In genomic region chr10:124724279-124725027, GRCh38 we compare ENCODE assay signal across 9 cellular contexts. TPM values are rescaled to one million over a fixed set of nuclear protein-coding genes. Genes with fewer than 3 reads are reported as not detected.
DNase-seq lines count a peak whose midpoint lies in the region; ATAC-seq and TF ChIP-seq lines count a peak whose summit lies in the region.
"Had no signal": no experiment of that assay in that cellular context is flagged by ENCODE, and none has a peak within 500 bp of the region (broad histone marks: within the 10 kb centered on the region; RNA-seq: fewer than 3 reads in every experiment).

No MANE protein-coding gene starts in this region.

- WGBS in heart right ventricle, 2 donors: 62 to 65% methylated on average over 20 of the region's 20 CpGs

- H3K4me3 ChIP-seq in heart right ventricle: no peak overlapping the region
- no peak overlapping the region for H3K4me3 ChIP-seq in effector memory CD4-positive, alpha-beta T cell (ENCODE audit: insufficient read depth, low read depth, low read length, poor library complexity, severe bottlenecking)

- H3K4me1 ChIP-seq in heart right ventricle: peaks cover 47 to 100% (median 99%) of the 10 kb centered on the region in 9 donors
- peaks cover 97% of the 10 kb centered on the region for H3K4me1 ChIP-seq in effector memory CD4-positive, alpha-beta T cell (ENCODE audit: control insufficient read depth, insufficient read depth, low read length, poor library complexity, severe bottlenecking)

- H3K4me3 Mint-ChIP-seq in nephron progenitor cell: no peak overlapping the region

- DNase-seq in heart right ventricle (no peak), Right ventricle myocardium superior (no peak), nephron progenitor cell (no peak), HuH-7 (ENCODE audit: low spot score) (no peak)
- DNase-seq in effector memory CD4-positive, alpha-beta T cell: no peak
- DNase-seq: NCI-H2107 had no signal

- peaks cover 5% of the 10 kb centered on the region for H3K27me3 Mint-ChIP-seq in nephron progenitor cell (ENCODE audit: low read depth, poor library complexity)

- H3K9me3 Mint-ChIP-seq in nephron progenitor cell: no peaks in the 10 kb centered on the region

- H3K4me1 Mint-ChIP-seq in nephron progenitor cell: peaks cover 64% of the 10 kb centered on the region

- H3K27me3 ChIP-seq in heart right ventricle: no peaks in the 10 kb centered on the region
- no peaks in the 10 kb centered on the region for H3K27me3 ChIP-seq in effector memory CD4-positive, alpha-beta T cell (replicated peaks; ENCODE audit: control insufficient read depth, insufficient read depth, low read length, poor library complexity, severe bottlenecking)

- intact Hi-C loops in heart right ventricle (cut with DNase I) (loop anchor here in 2 of 10 donors (5.0 kb wide), 2 partner anchors 57 to 92 kb away; no protein-coding TSS in a partner anchor), Right ventricle myocardium superior (cut with DNase I) (no loop called here)

- H3K27ac ChIP-seq in heart right ventricle: peak overlapping the region; percentile 65 to 90 (median 80)
- H3K27ac ChIP-seq in effector memory CD4-positive, alpha-beta T cell (ENCODE audit: insufficient read depth, low read length, poor library complexity, severe bottlenecking): peak overlapping the region; percentile 92

- peaks cover 25% of the 10 kb centered on the region for H3K36me3 Mint-ChIP-seq in nephron progenitor cell (ENCODE audit: low read depth)

- ATAC-seq in heart right ventricle: no peak
- ATAC-seq in Right ventricle myocardium superior (ENCODE audit: poor library complexity): no peak
- ATAC-seq in GM18511 (IDR thresholded peaks at IDR 0.05; ENCODE audit: unreplicated experiment): no peak
- no peak for ATAC-seq in GM21515 (IDR thresholded peaks at IDR 0.05; ENCODE audit: unreplicated experiment)
- ATAC-seq in HG03439 (IDR thresholded peaks at IDR 0.05; ENCODE audit: unreplicated experiment): no peak

- peaks cover 0 to 5% (median 0%) of the 10 kb centered on the region in 9 donors for H3K36me3 ChIP-seq in heart right ventricle
- H3K36me3 ChIP-seq in effector memory CD4-positive, alpha-beta T cell (ENCODE audit: control insufficient read depth, insufficient read depth, low read length): no peaks in the 10 kb centered on the region

- H3K9me3 ChIP-seq in heart right ventricle: no peaks in the 10 kb centered on the region
- H3K9me3 ChIP-seq in effector memory CD4-positive, alpha-beta T cell (ENCODE audit: control insufficient read depth, low read length): no peaks in the 10 kb centered on the region

- peak overlapping the region; percentile 54 for H3K27ac Mint-ChIP-seq in nephron progenitor cell

- TF ChIP-seq CTCF in heart right ventricle (IDR thresholded peaks at IDR 0.05) (peak in 2 of 9 donors; percentile 3 to 6), nephron progenitor cell (IDR thresholded peaks at IDR 0.05) (no peak)

RNA-seq across cellular contexts. Expression of gene FAM53B, which starts 19.7 kb away (rescaled TPM):
- 10 to 100 TPM; 19.0 to 42.9 (median 31.3) TPM for total RNA-seq in heart right ventricle
- polyA plus RNA-seq in heart right ventricle: 10 to 100 TPM; 11.6 to 25.5 TPM
- total RNA-seq in Right ventricle myocardium superior: 38.1 TPM
